24 cellular contexts compared by ENCODE assay signal in genomic region chr11:32316846-32317525, GRCh38.
DNase-seq lines count a peak whose midpoint lies in the region; ATAC-seq, FAIRE-seq and TF ChIP-seq lines count a peak whose summit lies in the region.
"Had no signal": no experiment of that assay in that cellular context is flagged by ENCODE, and none has a peak within 500 bp of the region (broad histone marks: within the 10 kb centered on the region; RNA-seq: fewer than 3 reads in every experiment).

No MANE protein-coding gene starts in this region.

- no peak overlapping the region for H3K4ac ChIP-seq in mesendoderm (ENCODE audit: low read depth, low read length)

- no peak overlapping the region for H3K9ac ChIP-seq in endothelial cell of umbilical vein (replicated peaks; ENCODE audit: extremely low read depth, insufficient read depth, low read length)
- H3K9ac ChIP-seq in mesendoderm (ENCODE audit: low read length), result no peak overlapping the region

- no peaks in the 10 kb centered on the region for H3K79me1 ChIP-seq in mesendoderm (ENCODE audit: low read length)

- no peak overlapping the region for H3K23ac ChIP-seq in mesendoderm (ENCODE audit: low read length)

- no peaks in the 10 kb centered on the region for H3K79me2 ChIP-seq in endothelial cell of umbilical vein (ENCODE audit: control insufficient read depth, insufficient read depth, low read length)
- H3K79me2 ChIP-seq in mesendoderm (ENCODE audit: control insufficient read depth, insufficient read depth, low read length), result no peaks in the 10 kb centered on the region

- peaks cover 0 to 5% of the 10 kb centered on the region in 2 experiments for H3K27me3 ChIP-seq in endothelial cell of umbilical vein (ENCODE audit: control insufficient read depth in 2 of 2, insufficient read depth in 2 of 2, low read length in 2 of 2)
- no peaks in the 10 kb centered on the region for H3K27me3 ChIP-seq in mesendoderm (ENCODE audit: insufficient read depth, low read length, poor library complexity)
- H3K27me3 ChIP-seq: right atrium auricular region had no signal

- H3K4me1 ChIP-seq in endothelial cell of umbilical vein (ENCODE audit: control insufficient read depth, extremely low read depth, insufficient read depth, low read length), result no peaks in the 10 kb centered on the region
- H3K4me1 ChIP-seq in mesendoderm (ENCODE audit: control insufficient read depth, low read depth, low read length), result no peaks in the 10 kb centered on the region
- H3K4me1 ChIP-seq: pancreas, right atrium auricular region had no signal

- H2BK5ac ChIP-seq in mesendoderm (ENCODE audit: low read length), result no peak overlapping the region

- H4K8ac ChIP-seq in mesendoderm (ENCODE audit: low read depth, low read length), result no peak overlapping the region

- H3K18ac ChIP-seq in mesendoderm (ENCODE audit: low read length), result no peak overlapping the region

- no TSS peak for BruUV-seq in endothelial cell of umbilical vein (replicated peaks; lab: Mats Ljungman, UMichigan)

- H2AK5ac ChIP-seq in mesendoderm (ENCODE audit: low read length), result no peak overlapping the region

- POLR2A ChIA-PET in activated CD4-positive, alpha-beta T cell treated with anti-CD3 and anti-CD28 coated beads for 36 hours (lab: Charles Lee), result no interaction called here
- POLR2A ChIA-PET in endothelial cell of umbilical vein (lab: Charles Lee), result no interaction called here

- no peaks in the 10 kb centered on the region for H3K9me3 ChIP-seq in endothelial cell of umbilical vein (replicated peaks; ENCODE audit: control insufficient read depth, insufficient read depth, low read length)
- H3K9me3 ChIP-seq: pancreas, right atrium auricular region had no signal

- TF ChIP-seq POLR2A in endothelial cell of umbilical vein (IDR thresholded peaks at IDR 0.05; ENCODE audit: low read depth, low read length), result no peak

- dilution Hi-C loops in endothelial cell of umbilical vein (cut with MboI; ENCODE audit: extremely low pct_ligation_motif_present, low sequenced_read_pairs), result no loop called here

- no peaks in the 10 kb centered on the region for H3K36me3 ChIP-seq in endothelial cell of umbilical vein (ENCODE audit: control insufficient read depth in 2 of 2, extremely low read depth in 1 of 2, insufficient read depth in 2 of 2, low read length in 2 of 2)
- no peaks in the 10 kb centered on the region for H3K36me3 ChIP-seq in mesendoderm (ENCODE audit: control insufficient read depth, insufficient read depth, low read length)
- H3K36me3 ChIP-seq: cardiac muscle cell, pancreas, right atrium auricular region had no signal

- H3K4me3 ChIP-seq in endothelial cell of umbilical vein (replicated peaks in 1 of 3; ENCODE audit: insufficient read depth in 1 of 3, low read depth in 1 of 3, low read length in 3 of 3) (no peak overlapping the region), mesendoderm (ENCODE audit: low read length) (no peak overlapping the region)
- H3K4me3 ChIP-seq: cardiac muscle cell, pancreas, right atrium auricular region had no signal

- FAIRE-seq in endothelial cell of umbilical vein (lab: Jason Lieb, UNC), result no peak
- FAIRE-seq: A204.1, GM19239, pancreas had no signal

- H3K27ac Mint-ChIP-seq in activated CD4-positive, alpha-beta T cell treated with anti-CD3 and anti-CD28 coated beads for 36 hours, result no peak overlapping the region
- H3K27ac Mint-ChIP-seq: activated CD8-positive, alpha-beta T cell treated with anti-CD3 and anti-CD28 coated beads for 36 hours; dendritic cell treated with granulocyte-macrophage colony-stimulating factor and Interleukin-4, amounts not matched to agents 40 ng/mL and 50 ng/mL, for 4 days; natural killer cell; type B pancreatic cell had no signal

- H3K4me3 Mint-ChIP-seq in activated CD4-positive, alpha-beta T cell treated with anti-CD3 and anti-CD28 coated beads for 36 hours, result no peak overlapping the region
- H3K4me3 Mint-ChIP-seq in activated T-cell treated with anti-CD3 and anti-CD28 coated beads, Interleukin-2, amount 50 U/mL, for 4 hours, result no peak overlapping the region
- H3K4me3 Mint-ChIP-seq: activated CD8-positive, alpha-beta T cell treated with anti-CD3 and anti-CD28 coated beads for 36 hours; dendritic cell treated with granulocyte-macrophage colony-stimulating factor and Interleukin-4, amounts not matched to agents 40 ng/mL and 50 ng/mL, for 4 days; mesothelial cell of epicardium; natural killer cell; type B pancreatic cell had no signal

- H3K9me1 ChIP-seq in endothelial cell of umbilical vein (replicated peaks; ENCODE audit: control insufficient read depth, extremely low read depth, insufficient read depth, low read length), result no peaks in the 10 kb centered on the region

- no CpG with 5 or more reads among the region's 4 CpGs for WGBS in mesendoderm (ENCODE audit: extremely low coverage, insufficient coverage, low lambda C conversion rate)

- H4K5ac ChIP-seq in mesendoderm (ENCODE audit: low read length), result no peak overlapping the region

- no peak overlapping the region for H3K56ac ChIP-seq in mesendoderm (ENCODE audit: low read length)

- H2BK120ac ChIP-seq in mesendoderm (ENCODE audit: low read depth, low read length), result no peak overlapping the region

- H3K27ac ChIP-seq in endothelial cell of umbilical vein (ENCODE audit: insufficient read depth, low read depth, low read length) (no peak overlapping the region), mesendoderm (ENCODE audit: low read depth, low read length) (no peak overlapping the region)
- H3K27ac ChIP-seq: cardiac muscle cell, pancreas, right atrium auricular region had no signal

- H3K27me3 Mint-ChIP-seq in activated CD4-positive, alpha-beta T cell treated with anti-CD3 and anti-CD28 coated beads for 36 hours, result peaks cover 11% of the 10 kb centered on the region
- peaks cover 3% of the 10 kb centered on the region for H3K27me3 Mint-ChIP-seq in activated T-cell treated with anti-CD3 and anti-CD28 coated beads, Interleukin-2, amount 50 U/mL, for 4 hours (ENCODE audit: low read depth)

- H2BK15ac ChIP-seq in mesendoderm (replicated peaks; ENCODE audit: low read depth), result no peak overlapping the region

- peaks cover 9% of the 10 kb centered on the region for H3K4me1 Mint-ChIP-seq in activated CD4-positive, alpha-beta T cell treated with anti-CD3 and anti-CD28 coated beads for 36 hours
- H3K4me1 Mint-ChIP-seq in activated T-cell treated with anti-CD3 and anti-CD28 coated beads, Interleukin-2, amount 50 U/mL, for 4 hours (ENCODE audit: low read depth), result peaks cover 7% of the 10 kb centered on the region

- H4K20me1 ChIP-seq in endothelial cell of umbilical vein (replicated peaks; ENCODE audit: control insufficient read depth, extremely low read depth, insufficient read depth, low read length), result no peaks in the 10 kb centered on the region

- H2AFZ ChIP-seq in endothelial cell of umbilical vein (ENCODE audit: low read depth, low read length), result no peak overlapping the region

- no peaks in the 10 kb centered on the region for H3K9me3 Mint-ChIP-seq in activated CD4-positive, alpha-beta T cell treated with anti-CD3 and anti-CD28 coated beads for 36 hours (ENCODE audit: low read depth)
- H3K9me3 Mint-ChIP-seq in activated T-cell treated with anti-CD3 and anti-CD28 coated beads, Interleukin-2, amount 50 U/mL, for 4 hours, result no peaks in the 10 kb centered on the region
- H3K9me3 Mint-ChIP-seq: activated CD8-positive, alpha-beta T cell treated with anti-CD3 and anti-CD28 coated beads for 36 hours; dendritic cell treated with granulocyte-macrophage colony-stimulating factor and Interleukin-4, amounts not matched to agents 40 ng/mL and 50 ng/mL, for 4 days; mesothelial cell of epicardium; natural killer cell; type B pancreatic cell had no signal

- H3K36me3 Mint-ChIP-seq in activated CD4-positive, alpha-beta T cell treated with anti-CD3 and anti-CD28 coated beads for 36 hours (ENCODE audit: low read depth), result no peaks in the 10 kb centered on the region
- H3K36me3 Mint-ChIP-seq in activated T-cell treated with anti-CD3 and anti-CD28 coated beads, Interleukin-2, amount 50 U/mL, for 4 hours (ENCODE audit: insufficient read depth), result no peaks in the 10 kb centered on the region
- H3K36me3 Mint-ChIP-seq: mesothelial cell of epicardium, natural killer cell, type B pancreatic cell had no signal

- CTCF ChIA-PET in activated CD4-positive, alpha-beta T cell treated with anti-CD3 and anti-CD28 coated beads for 36 hours (lab: Charles Lee), result interaction anchor here (0.6 kb wide), 1 partner anchor 664 kb away, joined by 3 read pairs; no protein-coding TSS in a partner anchor
- CTCF ChIA-PET in endothelial cell of umbilical vein (lab: Charles Lee), result interaction anchor here (1.4 kb wide), 1 partner anchor 94 kb away, joined by 3 read pairs; no protein-coding TSS in a partner anchor

- ATAC-seq in activated CD4-positive, alpha-beta T cell treated with anti-CD3 and anti-CD28 coated beads for 36 hours, result peak; percentile 20
- no peak for ATAC-seq in activated T-cell treated with anti-CD3 and anti-CD28 coated beads, Interleukin-2, amount 50 U/mL, for 4 hours
- ATAC-seq in HG02678 (IDR thresholded peaks at IDR 0.05; ENCODE audit: unreplicated experiment), result no peak
- no peak for ATAC-seq in HG03460 (IDR thresholded peaks at IDR 0.05; ENCODE audit: unreplicated experiment)
- ATAC-seq: activated CD8-positive, alpha-beta T cell treated with anti-CD3 and anti-CD28 coated beads for 36 hours; left cardiac atrium; natural killer cell; pancreas had no signal

- no peak for DNase-seq in activated CD4-positive, alpha-beta T cell treated with anti-CD3 and anti-CD28 coated beads for 36 hours
- DNase-seq in activated CD4-positive, alpha-beta T cell treated with anti-CD3 and anti-CD28 coated beads, Interleukin-2, amount 50 U/mL, for 4 hours, result no peak
- DNase-seq in OCI-M1 (lab: John Stamatoyannopoulos, UW) (peak; percentile 52), endothelial cell of umbilical vein (ENCODE audit: low read depth, low spot score) (peak; percentile 11), mesendoderm (no peak)
- DNase-seq in activated T-cell treated with anti-CD3 and anti-CD28 coated beads, Interleukin-2, amount 50 U/mL, for 4 hours, result no peak
- DNase-seq: activated CD4-positive, CD25-positive, alpha-beta regulatory T cell; activated CD8-positive, alpha-beta T cell treated with anti-CD3 and anti-CD28 coated beads for 36 hours; activated T-cell treated with anti-CD3 and anti-CD28 coated beads for 4 hours; amygdala; DMS79; left cardiac atrium; natural killer cell; NCI-H146; pancreas had no signal

- H3K4me2 ChIP-seq in endothelial cell of umbilical vein (ENCODE audit: insufficient read depth, low read length), result no peak overlapping the region
- H3K4me2 ChIP-seq in mesendoderm (ENCODE audit: low read length), result no peak overlapping the region

- TF ChIP-seq CTCF in endothelial cell of umbilical vein (IDR thresholded peaks at IDR 0.05; ENCODE audit: extremely low read depth in 1 of 2, insufficient read depth in 1 of 2, low read depth in 1 of 2, low read length in 2 of 2), result no peak

- intact Hi-C loops in activated CD4-positive, alpha-beta T cell treated with anti-CD3 and anti-CD28 coated beads for 36 hours (cut with DNase I, micrococcal nuclease), result no loop called here
- intact Hi-C loops in endothelial cell of umbilical vein (cut with micrococcal nuclease), result no loop called here

TF ChIP-seq in endothelial cell of umbilical vein, 7 proteins besides CTCF, POLR2A, EP300 and RAD21 (continues in another document):
- TF ChIP-seq, protein P1, sequence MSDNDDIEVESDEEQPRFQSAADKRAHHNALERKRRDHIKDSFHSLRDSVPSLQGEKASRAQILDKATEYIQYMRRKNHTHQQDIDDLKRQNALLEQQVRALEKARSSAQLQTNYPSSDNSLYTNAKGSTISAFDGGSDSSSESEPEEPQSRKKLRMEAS (IDR thresholded peaks at IDR 0.05; ENCODE audit: insufficient read depth, insufficient read length), result no peak

Comparison
In these comparisons a context has a peak if more than half of its experiments do, and no peak if none do; other contexts are left out.
1. DNase-seq: peak in OCI-M1 (single experiment) and endothelial cell of umbilical vein (single experiment); none in activated CD4-positive, alpha-beta T cell treated with anti-CD3 and anti-CD28 coated beads for 36 hours (single experiment), activated CD4-positive, alpha-beta T cell treated with anti-CD3 and anti-CD28 coated beads, Interleukin-2, amount 50 U/mL, for 4 hours (0 of 2), activated T-cell treated with anti-CD3 and anti-CD28 coated beads, Interleukin-2, amount 50 U/mL, for 4 hours (single experiment) and mesendoderm (single experiment).